19 cellular contexts compared by ENCODE assay signal in the genomic region with DNA sequence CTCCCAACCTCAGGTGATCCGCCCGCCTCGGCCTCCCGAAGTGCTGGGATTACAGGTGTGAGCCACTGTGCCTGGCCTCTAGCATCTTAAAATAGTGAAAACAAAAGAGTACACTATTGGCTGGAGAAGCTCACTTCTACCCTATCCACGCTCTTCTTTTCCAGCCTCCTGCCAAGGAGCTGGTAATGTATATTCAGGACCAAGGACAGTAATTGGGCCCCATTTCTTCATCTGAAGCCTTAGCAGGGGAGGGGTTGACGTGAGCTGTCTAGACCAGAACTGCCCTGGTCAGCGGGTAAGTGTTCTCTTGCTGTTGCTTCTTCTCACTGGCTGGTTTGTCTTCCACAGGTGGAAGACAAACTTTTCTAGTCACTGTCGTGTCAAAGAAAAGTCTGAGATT.
DNase-seq lines count a peak whose midpoint lies in the region; ATAC-seq, FAIRE-seq and TF ChIP-seq lines count a peak whose summit lies in the region.
"Had no signal": no experiment of that assay in that cellular context is flagged by ENCODE, and none has a peak within 500 bp of the region (broad histone marks: within the 10 kb centered on the region; RNA-seq: fewer than 3 reads in every experiment).

No MANE protein-coding gene starts in this region.

- no peak for TF ChIP-seq CTCF in HepG2 (CRISPR knock-in tag; IDR thresholded peaks at IDR 0.05)
- no peak for TF ChIP-seq CTCF in right lobe of liver (IDR thresholded peaks at IDR 0.05)
- no peak for TF ChIP-seq CTCF in fibroblast of mammary gland (conservative IDR thresholded peaks at IDR 0.05; ENCODE audit: control insufficient read depth, insufficient read depth, low read depth, low read length)
- no peak for TF ChIP-seq CTCF in upper lobe of right lung (IDR thresholded peaks at IDR 0.05)

- H3K9me3 ChIP-seq in HepG2 (ENCODE audit: low read length) (no peaks in the 10 kb centered on the region), right lobe of liver (no peaks in the 10 kb centered on the region), upper lobe of right lung (no peaks in the 10 kb centered on the region)
- H3K9me3 ChIP-seq: right atrium auricular region, stomach, vagina had no signal

- H3K27ac ChIP-seq in HepG2 (ENCODE audit: extremely low read length, insufficient read depth, low read length) (no peak overlapping the region), right lobe of liver (no peak overlapping the region), upper lobe of right lung (no peak overlapping the region)
- H3K27ac ChIP-seq: right atrium auricular region, stomach, vagina had no signal

- ATAC-seq in HepG2 (no peak), right lobe of liver (no peak), upper lobe of right lung (peak; percentile 45)
- ATAC-seq: activated T-cell treated with anti-CD3 and anti-CD28 coated beads, Interleukin-2, amount 50 U/mL, for 4 hours had no signal

- TF ChIP-seq POLR2A in HepG2 (IDR thresholded peaks at IDR 0.05; ENCODE audit: insufficient read depth in 1 of 2, low read depth in 2 of 2, low read length in 2 of 2) (no peak), right lobe of liver (IDR thresholded peaks at IDR 0.05) (no peak)

- in situ Hi-C loops in HepG2 (cut with HindIII; ENCODE audit: extremely low pct_ligation_motif_present, low pct_unique_long_range_greater_than_20kb), result no loop called here

- POLR2A ChIA-PET in HepG2 (lab: Yijun Ruan, JAX), result no interaction called here

- H3K36me3 ChIP-seq in HepG2 (replicated peaks in 1 of 2; ENCODE audit: control insufficient read depth in 1 of 2, insufficient read depth in 2 of 2, low read length in 2 of 2) (no peaks in the 10 kb centered on the region), right lobe of liver (no peaks in the 10 kb centered on the region), upper lobe of right lung (no peaks in the 10 kb centered on the region)
- H3K36me3 ChIP-seq: right atrium auricular region, stomach, vagina had no signal

- H3K9ac ChIP-seq in HepG2 (ENCODE audit: insufficient read depth, low read depth, low read length), result no peak overlapping the region

- no TSS peak for BruUV-seq in HepG2 (replicated peaks; lab: Mats Ljungman, UMichigan)

- no peaks in the 10 kb centered on the region for H4K20me1 ChIP-seq in HepG2 (ENCODE audit: insufficient read depth, low read length)

- no peaks in the 10 kb centered on the region for H3K79me2 ChIP-seq in HepG2 (ENCODE audit: insufficient read depth, low read length)

- DNase-seq in HepG2 (ENCODE audit: low spot score) (no peak), right lobe of liver (no peak), RPMI7951 (ENCODE audit: low read depth) (peak; percentile 35), fibroblast of mammary gland (ENCODE audit: low read depth) (peak; percentile 12), upper lobe of right lung (no peak), RPMI8226 (no peak)
- DNase-seq in activated CD4-positive, alpha-beta T cell treated with anti-CD3 and anti-CD28 coated beads, Interleukin-2, amount 50 U/mL, for 48 hours, result no peak
- no peak for DNase-seq in activated CD8-positive, alpha-beta memory T cell treated with anti-CD3 and anti-CD28 coated beads, Interleukin-2, amount 50 U/mL, for 48 hours
- DNase-seq: activated CD4-positive, alpha-beta memory T cell treated with anti-CD3 and anti-CD28 coated beads for 36 hours; activated naive CD8-positive, alpha-beta T cell treated with anti-CD3 and anti-CD28 coated beads, Interleukin-2, amount 10 ng/mL, durations not matched to agents 7 days and 5 days; activated T-cell treated with anti-CD3 and anti-CD28 coated beads, Interleukin-2, amount 50 U/mL, for 4 hours; CD4-positive, CD25-positive, alpha-beta regulatory T cell; head of caudate nucleus; NCI-H1930; NCI-H510A; stomach had no signal

- H3K27me3 ChIP-seq in HepG2 (ENCODE audit: control insufficient read depth in 1 of 2, insufficient read depth in 2 of 2, low read length in 2 of 2) (no peaks in the 10 kb centered on the region), right lobe of liver (no peaks in the 10 kb centered on the region), upper lobe of right lung (no peaks in the 10 kb centered on the region)
- H3K27me3 ChIP-seq: right atrium auricular region, stomach, vagina had no signal

- 57% methylated on average over 4 of the region's 8 CpGs for WGBS in HepG2 (ENCODE audit: low lambda C conversion rate)
- WGBS in right lobe of liver (ENCODE audit: insufficient coverage, low coverage, low lambda C conversion rate, missing lambda C conversion rate), result 84% methylated on average over 3 of the region's 8 CpGs

- no peak for TF ChIP-seq RAD21 in HepG2 (CRISPR knock-in tag; IDR thresholded peaks at IDR 0.05)

- no peak overlapping the region for H2AFZ ChIP-seq in HepG2 (ENCODE audit: low read length)

- intact Hi-C loops in HepG2 (cut with micrococcal nuclease; ENCODE audit: unreplicated experiment), result no loop called here
- intact Hi-C loops in right lobe of liver (cut with DNase I), result no loop called here
- intact Hi-C loops in upper lobe of right lung (cut with DNase I), result no loop called here

- H3K4me2 ChIP-seq in HepG2 (ENCODE audit: low read depth, low read length), result no peak overlapping the region

- no peak overlapping the region for H3K4me3 ChIP-seq in HepG2 (replicated peaks in 1 of 3; ENCODE audit: insufficient read depth in 1 of 3, low read depth in 2 of 3, low read length in 3 of 3)
- no peak overlapping the region for H3K4me3 ChIP-seq in right lobe of liver
- no peak overlapping the region for H3K4me3 ChIP-seq in fibroblast of mammary gland (ENCODE audit: control insufficient read depth, low read depth, low read length)
- no peak overlapping the region for H3K4me3 ChIP-seq in upper lobe of right lung
- H3K4me3 ChIP-seq: right atrium auricular region, stomach, vagina had no signal

- no peak for FAIRE-seq in HepG2 (lab: Jason Lieb, UNC)
- FAIRE-seq: bronchial epithelial cell had no signal

- no peak for TF ChIP-seq EP300 in HepG2 (IDR thresholded peaks at IDR 0.05; ENCODE audit: low read depth in 2 of 2, low read length in 2 of 2)
- no peak for TF ChIP-seq EP300 in HepG2 (CRISPR knock-in tag; IDR thresholded peaks at IDR 0.05; ENCODE audit: borderline replicate concordance)

- H3K4me1 ChIP-seq in HepG2 (ENCODE audit: insufficient read depth, low read length) (no peaks in the 10 kb centered on the region), right lobe of liver (no peaks in the 10 kb centered on the region), upper lobe of right lung (peaks cover 23% of the 10 kb centered on the region)
- H3K4me1 ChIP-seq: vagina had no signal

- CTCF ChIA-PET in HepG2 (lab: Yijun Ruan, JAX; ENCODE audit: low intra/inter-chr PET ratio, low total read pairs), result no interaction called here

TF ChIP-seq in HepG2, 621 proteins besides CTCF, POLR2A, EP300 and RAD21:
- TF ChIP-seq MIER2 (CRISPR knock-in tag; IDR thresholded peaks at IDR 0.05) (peak; percentile 65; the same call in 1 of the 2 replicates), ZBTB42 (CRISPR knock-in tag; IDR thresholded peaks at IDR 0.05) (no peak)
- TF ChIP-seq, protein P1, sequence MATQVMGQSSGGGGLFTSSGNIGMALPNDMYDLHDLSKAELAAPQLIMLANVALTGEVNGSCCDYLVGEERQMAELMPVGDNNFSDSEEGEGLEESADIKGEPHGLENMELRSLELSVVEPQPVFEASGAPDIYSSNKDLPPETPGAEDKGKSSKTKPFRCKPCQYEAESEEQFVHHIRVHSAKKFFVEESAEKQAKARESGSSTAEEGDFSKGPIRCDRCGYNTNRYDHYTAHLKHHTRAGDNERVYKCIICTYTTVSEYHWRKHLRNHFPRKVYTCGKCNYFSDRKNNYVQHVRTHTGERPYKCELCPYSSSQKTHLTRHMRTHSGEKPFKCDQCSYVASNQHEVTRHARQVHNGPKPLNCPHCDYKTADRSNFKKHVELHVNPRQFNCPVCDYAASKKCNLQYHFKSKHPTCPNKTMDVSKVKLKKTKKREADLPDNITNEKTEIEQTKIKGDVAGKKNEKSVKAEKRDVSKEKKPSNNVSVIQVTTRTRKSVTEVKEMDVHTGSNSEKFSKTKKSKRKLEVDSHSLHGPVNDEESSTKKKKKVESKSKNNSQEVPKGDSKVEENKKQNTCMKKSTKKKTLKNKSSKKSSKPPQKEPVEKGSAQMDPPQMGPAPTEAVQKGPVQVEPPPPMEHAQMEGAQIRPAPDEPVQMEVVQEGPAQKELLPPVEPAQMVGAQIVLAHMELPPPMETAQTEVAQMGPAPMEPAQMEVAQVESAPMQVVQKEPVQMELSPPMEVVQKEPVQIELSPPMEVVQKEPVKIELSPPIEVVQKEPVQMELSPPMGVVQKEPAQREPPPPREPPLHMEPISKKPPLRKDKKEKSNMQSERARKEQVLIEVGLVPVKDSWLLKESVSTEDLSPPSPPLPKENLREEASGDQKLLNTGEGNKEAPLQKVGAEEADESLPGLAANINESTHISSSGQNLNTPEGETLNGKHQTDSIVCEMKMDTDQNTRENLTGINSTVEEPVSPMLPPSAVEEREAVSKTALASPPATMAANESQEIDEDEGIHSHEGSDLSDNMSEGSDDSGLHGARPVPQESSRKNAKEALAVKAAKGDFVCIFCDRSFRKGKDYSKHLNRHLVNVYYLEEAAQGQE (IDR thresholded peaks at IDR 0.05; ENCODE audit: borderline replicate concordance in 1 of 2, low read depth in 1 of 2, low read length in 2 of 2), result peak; percentile 1 to 83; a peak in 3 of 4 replicates

Comparison
In these comparisons a context has a peak if more than half of its experiments do, and no peak if none do; other contexts are left out.
1. DNase-seq: peak in RPMI7951 (single experiment) and fibroblast of mammary gland (single experiment); none in HepG2 (single experiment), right lobe of liver (0 of 3), upper lobe of right lung (single experiment), RPMI8226 (single experiment), activated CD4-positive, alpha-beta T cell treated with anti-CD3 and anti-CD28 coated beads, Interleukin-2, amount 50 U/mL, for 48 hours (0 of 2) and activated CD8-positive, alpha-beta memory T cell treated with anti-CD3 and anti-CD28 coated beads, Interleukin-2, amount 50 U/mL, for 48 hours (single experiment).